In genomic region chr10:99203310-99203709, GRCh38 we compare ENCODE assay signal across 1 cellular context.
TF ChIP-seq lines count a peak whose summit lies in the region.

No MANE protein-coding gene starts in this region.

TF ChIP-seq in H1, 55 proteins besides CTCF, POLR2A, EP300 and RAD21:
- no peak for TF ChIP-seq BACH1 (IDR thresholded peaks at IDR 0.05; ENCODE audit: low read length)
- no peak for TF ChIP-seq CTBP2 (IDR thresholded peaks at IDR 0.05; ENCODE audit: borderline replicate concordance, insufficient read depth, insufficient read length, low read length)
- no peak for TF ChIP-seq KDM5A (IDR thresholded peaks at IDR 0.05; ENCODE audit: low read length)
- no peak for TF ChIP-seq TBP (IDR thresholded peaks at IDR 0.05; ENCODE audit: low read depth, low read length)
- TF ChIP-seq E2F6 (IDR thresholded peaks at IDR 0.05) = no peak
- no peak for TF ChIP-seq GTF2F1 (IDR thresholded peaks at IDR 0.05; ENCODE audit: borderline replicate concordance, low read depth, low read length)
- TF ChIP-seq SUZ12 (IDR thresholded peaks at IDR 0.05; ENCODE audit: low read length) = no peak
- no peak for TF ChIP-seq SIX5 (IDR thresholded peaks at IDR 0.05; ENCODE audit: low read depth, low read length)
- TF ChIP-seq TCF12 (IDR thresholded peaks at IDR 0.05; ENCODE audit: low read depth, low read length) = no peak
- no peak for TF ChIP-seq EZH2 (IDR thresholded peaks at IDR 0.05; ENCODE audit: low read depth, low read length, severe bottlenecking)
- no peak for TF ChIP-seq HDAC6 (IDR thresholded peaks at IDR 0.05; ENCODE audit: low read depth, low read length)
- no peak for TF ChIP-seq GABPA (IDR thresholded peaks at IDR 0.05; ENCODE audit: borderline replicate concordance, insufficient read depth, low read length)
- TF ChIP-seq ZNF274 (IDR thresholded peaks at IDR 0.05; ENCODE audit: borderline replicate concordance, extremely low read depth, low read length) = no peak
- no peak for TF ChIP-seq JUND (IDR thresholded peaks at IDR 0.05; ENCODE audit: low read length)
- TF ChIP-seq SP1 (IDR thresholded peaks at IDR 0.05; ENCODE audit: low read depth, low read length) = no peak
- no peak for TF ChIP-seq POLR2AphosphoS5 (IDR thresholded peaks at IDR 0.05; ENCODE audit: low read depth, low read length)
- no peak for TF ChIP-seq HDAC2 (IDR thresholded peaks at IDR 0.05; ENCODE audit: borderline replicate concordance in 1 of 2, low read depth in 2 of 2, low read length in 2 of 2)
- TF ChIP-seq MAX (IDR thresholded peaks at IDR 0.05) = no peak
